Comparison of ENCODE assay signal across 1 cellular context in genomic region chr3:190575441-190576190, GRCh38.
TF ChIP-seq lines count a peak whose summit lies in the region.

No MANE protein-coding gene starts in this region.

TF ChIP-seq in GM23338, 12 proteins besides CTCF, POLR2A, EP300 and RAD21 (continued from another document):
- TF ChIP-seq, protein P1, sequence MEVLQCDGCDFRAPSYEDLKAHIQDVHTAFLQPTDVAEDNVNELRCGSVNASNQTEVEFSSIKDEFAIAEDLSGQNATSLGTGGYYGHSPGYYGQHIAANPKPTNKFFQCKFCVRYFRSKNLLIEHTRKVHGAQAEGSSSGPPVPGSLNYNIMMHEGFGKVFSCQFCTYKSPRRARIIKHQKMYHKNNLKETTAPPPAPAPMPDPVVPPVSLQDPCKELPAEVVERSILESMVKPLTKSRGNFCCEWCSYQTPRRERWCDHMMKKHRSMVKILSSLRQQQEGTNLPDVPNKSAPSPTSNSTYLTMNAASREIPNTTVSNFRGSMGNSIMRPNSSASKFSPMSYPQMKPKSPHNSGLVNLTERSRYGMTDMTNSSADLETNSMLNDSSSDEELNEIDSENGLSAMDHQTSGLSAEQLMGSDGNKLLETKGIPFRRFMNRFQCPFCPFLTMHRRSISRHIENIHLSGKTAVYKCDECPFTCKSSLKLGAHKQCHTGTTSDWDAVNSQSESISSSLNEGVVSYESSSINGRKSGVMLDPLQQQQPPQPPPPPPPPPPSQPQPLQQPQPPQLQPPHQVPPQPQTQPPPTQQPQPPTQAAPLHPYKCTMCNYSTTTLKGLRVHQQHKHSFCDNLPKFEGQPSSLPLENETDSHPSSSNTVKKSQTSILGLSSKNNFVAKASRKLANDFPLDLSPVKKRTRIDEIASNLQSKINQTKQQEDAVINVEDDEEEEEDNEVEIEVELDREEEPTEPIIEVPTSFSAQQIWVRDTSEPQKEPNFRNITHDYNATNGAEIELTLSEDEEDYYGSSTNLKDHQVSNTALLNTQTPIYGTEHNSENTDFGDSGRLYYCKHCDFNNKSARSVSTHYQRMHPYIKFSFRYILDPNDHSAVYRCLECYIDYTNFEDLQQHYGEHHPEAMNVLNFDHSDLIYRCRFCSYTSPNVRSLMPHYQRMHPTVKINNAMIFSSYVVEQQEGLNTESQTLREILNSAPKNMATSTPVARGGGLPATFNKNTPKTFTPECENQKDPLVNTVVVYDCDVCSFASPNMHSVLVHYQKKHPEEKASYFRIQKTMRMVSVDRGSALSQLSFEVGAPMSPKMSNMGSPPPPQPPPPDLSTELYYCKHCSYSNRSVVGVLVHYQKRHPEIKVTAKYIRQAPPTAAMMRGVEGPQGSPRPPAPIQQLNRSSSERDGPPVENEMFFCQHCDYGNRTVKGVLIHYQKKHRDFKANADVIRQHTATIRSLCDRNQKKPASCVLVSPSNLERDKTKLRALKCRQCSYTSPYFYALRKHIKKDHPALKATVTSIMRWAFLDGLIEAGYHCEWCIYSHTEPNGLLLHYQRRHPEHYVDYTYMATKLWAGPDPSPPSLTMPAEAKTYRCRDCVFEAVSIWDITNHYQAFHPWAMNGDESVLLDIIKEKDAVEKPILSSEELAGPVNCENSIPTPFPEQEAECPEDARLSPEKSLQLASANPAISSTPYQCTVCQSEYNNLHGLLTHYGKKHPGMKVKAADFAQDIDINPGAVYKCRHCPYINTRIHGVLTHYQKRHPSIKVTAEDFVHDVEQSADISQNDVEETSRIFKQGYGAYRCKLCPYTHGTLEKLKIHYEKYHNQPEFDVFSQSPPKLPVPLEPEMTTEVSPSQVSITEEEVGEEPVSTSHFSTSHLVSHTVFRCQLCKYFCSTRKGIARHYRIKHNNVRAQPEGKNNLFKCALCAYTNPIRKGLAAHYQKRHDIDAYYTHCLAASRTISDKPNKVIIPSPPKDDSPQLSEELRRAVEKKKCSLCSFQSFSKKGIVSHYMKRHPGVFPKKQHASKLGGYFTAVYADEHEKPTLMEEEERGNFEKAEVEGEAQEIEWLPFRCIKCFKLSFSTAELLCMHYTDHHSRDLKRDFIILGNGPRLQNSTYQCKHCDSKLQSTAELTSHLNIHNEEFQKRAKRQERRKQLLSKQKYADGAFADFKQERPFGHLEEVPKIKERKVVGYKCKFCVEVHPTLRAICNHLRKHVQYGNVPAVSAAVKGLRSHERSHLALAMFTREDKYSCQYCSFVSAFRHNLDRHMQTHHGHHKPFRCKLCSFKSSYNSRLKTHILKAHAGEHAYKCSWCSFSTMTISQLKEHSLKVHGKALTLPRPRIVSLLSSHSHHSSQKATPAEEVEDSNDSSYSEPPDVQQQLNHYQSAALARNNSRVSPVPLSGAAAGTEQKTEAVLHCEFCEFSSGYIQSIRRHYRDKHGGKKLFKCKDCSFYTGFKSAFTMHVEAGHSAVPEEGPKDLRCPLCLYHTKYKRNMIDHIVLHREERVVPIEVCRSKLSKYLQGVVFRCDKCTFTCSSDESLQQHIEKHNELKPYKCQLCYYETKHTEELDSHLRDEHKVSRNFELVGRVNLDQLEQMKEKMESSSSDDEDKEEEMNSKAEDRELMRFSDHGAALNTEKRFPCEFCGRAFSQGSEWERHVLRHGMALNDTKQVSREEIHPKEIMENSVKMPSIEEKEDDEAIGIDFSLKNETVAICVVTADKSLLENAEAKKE (CRISPR knock-in tag; IDR thresholded peaks at IDR 0.05) = no peak
TF ChIP-seq in GM23338: peak in this region for 0.
